Comparison of ENCODE assay signal across 13 cellular contexts in genomic region chr11:31449040-31449439, GRCh38.
DNase-seq lines count a peak whose midpoint lies in the region; ATAC-seq and TF ChIP-seq lines count a peak whose summit lies in the region.
"Had no signal": no experiment of that assay in that cellular context is flagged by ENCODE, and none has a peak within 500 bp of the region (broad histone marks: within the 10 kb centered on the region; RNA-seq: fewer than 3 reads in every experiment).

No MANE protein-coding gene starts in this region.

- dilution Hi-C loops in IMR-90 (cut with HindIII; ENCODE audit: low sequenced_read_pairs, unreplicated experiment) = no loop called here

- no peak overlapping the region for H3K27ac ChIP-seq in IMR-90 (ENCODE audit: insufficient read depth, low read length)

- H3K27me3 ChIP-seq in IMR-90 (ENCODE audit: control insufficient read depth, insufficient read depth, low read length) (no peaks in the 10 kb centered on the region), endocrine pancreas (ENCODE audit: control insufficient read depth, insufficient read depth, low read length) (no peaks in the 10 kb centered on the region)

- H3K9me3 ChIP-seq in IMR-90 (ENCODE audit: control insufficient read depth, insufficient read depth, low read length) (no peaks in the 10 kb centered on the region), endocrine pancreas (ENCODE audit: control insufficient read depth, low read length) (no peaks in the 10 kb centered on the region)
- H3K9me3 ChIP-seq: HAP-1 had no signal

- no peak overlapping the region for H2AK9ac ChIP-seq in IMR-90 (replicated peaks; ENCODE audit: low read depth, low read length, poor library complexity)

- no peak overlapping the region for H2BK120ac ChIP-seq in IMR-90 (ENCODE audit: low read depth, low read length)

- in situ Hi-C loops in IMR-90 (cut with MboI; ENCODE audit: low sequenced_read_pairs) = no loop called here

- H2AK5ac ChIP-seq in IMR-90 (ENCODE audit: low read depth, low read length) = no peak overlapping the region

- no peak overlapping the region for H2BK5ac ChIP-seq in IMR-90 (ENCODE audit: low read depth, low read length, poor library complexity, severe bottlenecking)

- H3K56ac ChIP-seq in IMR-90 (ENCODE audit: extremely low read depth, insufficient read depth, low read length) = no peak overlapping the region

- peak; percentile 53; the same call in 1 of the 2 replicates for ATAC-seq in IMR-90 (ENCODE audit: low read depth)
- ATAC-seq in GM19397 (IDR thresholded peaks at IDR 0.05; ENCODE audit: unreplicated experiment) = no peak
- ATAC-seq: GM12878 had no signal

- intact Hi-C loops in IMR-90 (cut with micrococcal nuclease) = no loop called here

- no peak overlapping the region for H3K4me2 ChIP-seq in IMR-90 (ENCODE audit: low read depth, low read length)

- no CpG with 5 or more reads among the region's 2 CpGs for WGBS in IMR-90 (ENCODE audit: extremely low coverage in 2 of 2, insufficient read length in 1 of 2), 2 experiments

- no peak for TF ChIP-seq CTCF in IMR-90 (conservative IDR thresholded peaks at IDR 0.05; ENCODE audit: low read depth, low read length)

- H4K20me1 ChIP-seq in IMR-90 (ENCODE audit: insufficient read depth, low read length) = no peaks in the 10 kb centered on the region

- no peak overlapping the region for H2AFZ ChIP-seq in IMR-90 (replicated peaks; ENCODE audit: low read length, poor library complexity)

- BruUV-seq in IMR-90 (replicated peaks; lab: Mats Ljungman, UMichigan) = no TSS peak

- no peak overlapping the region for H3K18ac ChIP-seq in IMR-90 (ENCODE audit: low read depth, low read length)

- H4K91ac ChIP-seq in IMR-90 (ENCODE audit: insufficient read depth, low read depth, low read length) = no peak overlapping the region

- H3K36me3 ChIP-seq in IMR-90 (ENCODE audit: control insufficient read depth, insufficient read depth, low read length) (no peaks in the 10 kb centered on the region), endocrine pancreas (ENCODE audit: control insufficient read depth, insufficient read depth, low read length) (no peaks in the 10 kb centered on the region)
- H3K36me3 ChIP-seq: HAP-1 had no signal

- CTCF ChIA-PET in IMR-90 (lab: Yijun Ruan, JAX) = interaction anchor here (0.7 kb wide), 1 partner anchor 51 kb away, joined by 3 read pairs; no protein-coding TSS in a partner anchor

- TF ChIP-seq POLR2A in IMR-90 (IDR thresholded peaks at IDR 0.05; ENCODE audit: low read depth, low read length) = no peak

- POLR2A ChIA-PET in IMR-90 (lab: Charles Lee; ENCODE audit: unreplicated experiment) = no interaction called here

- H4K8ac ChIP-seq in IMR-90 (ENCODE audit: low read depth in 2 of 2, low read length in 2 of 2) = no peak overlapping the region

- no peak overlapping the region for H4K5ac ChIP-seq in IMR-90 (ENCODE audit: low read depth, low read length)

- no peak for TF ChIP-seq RAD21 in IMR-90 (IDR thresholded peaks at IDR 0.05; ENCODE audit: low read length)

- H3K4me1 ChIP-seq in IMR-90 (ENCODE audit: control insufficient read depth, insufficient read depth, low read length) (no peaks in the 10 kb centered on the region; the same call in 1 of the 2 replicates), endocrine pancreas (ENCODE audit: control insufficient read depth, insufficient read depth, low read length) (peaks cover 16% of the 10 kb centered on the region)
- H3K4me1 ChIP-seq: HAP-1 had no signal

- no peak overlapping the region for H2BK20ac ChIP-seq in IMR-90 (ENCODE audit: low read depth, low read length)

- no peak overlapping the region for H2BK15ac ChIP-seq in IMR-90 (ENCODE audit: low read depth, low read length)

- no peak overlapping the region for H3K14ac ChIP-seq in IMR-90 (replicated peaks; ENCODE audit: low read depth, low read length)

- no peaks in the 10 kb centered on the region for H3K79me1 ChIP-seq in IMR-90 (ENCODE audit: low read depth in 1 of 2, low read length in 2 of 2)

- no peak overlapping the region for H3K23ac ChIP-seq in IMR-90 (ENCODE audit: low read depth, low read length)

- DNase-seq in NCI-H2171 treated with DMSO at 0.1 percent for 48 hours (lab: John Stamatoyannopoulos, UW) = peak; percentile 34
- DNase-seq in NCI-H2171 (lab: John Stamatoyannopoulos, UW) = no peak
- peak; percentile 1 for DNase-seq in IMR-90
- no peak for DNase-seq in NOMO-1 (lab: John Stamatoyannopoulos, UW; ENCODE audit: unreplicated experiment in 2 of 2)
- DNase-seq in stimulated activated CD8-positive, alpha-beta memory T cell treated with anti-CD3 and anti-CD28 coated beads, Interleukin-4, amount 100 ng/mL, for 48 hours = no peak
- DNase-seq: C1 segment of cervical spinal cord; CD4-positive, alpha-beta memory T cell; DMS79; GOT3 had no signal

- H3K4me3 ChIP-seq in IMR-90 (ENCODE audit: insufficient read depth, low read depth, low read length) = no peak overlapping the region
- peak overlapping the region; percentile 78 for H3K4me3 ChIP-seq in endocrine pancreas (ENCODE audit: control insufficient read depth, insufficient read depth, low read length)
- H3K4me3 ChIP-seq: GM12878, HAP-1 had no signal

- H3K9ac ChIP-seq in IMR-90 (ENCODE audit: low read depth, low read length) (no peak overlapping the region), endocrine pancreas (ENCODE audit: control insufficient read depth, insufficient read depth, low read length) (no peak overlapping the region)

- no peaks in the 10 kb centered on the region for H3K9me1 ChIP-seq in IMR-90 (ENCODE audit: insufficient read depth, low read length)

- H3K4ac ChIP-seq in IMR-90 (ENCODE audit: low read depth, low read length) = no peak overlapping the region

TF ChIP-seq in IMR-90, 13 proteins besides CTCF, POLR2A, EP300 and RAD21:
- TF ChIP-seq ELK1 (IDR thresholded peaks at IDR 0.05; ENCODE audit: borderline replicate concordance, low read depth, low read length) (no peak), MXI1 (IDR thresholded peaks at IDR 0.05; ENCODE audit: borderline replicate concordance, low read depth, low read length) (no peak), FOS (IDR thresholded peaks at IDR 0.05; ENCODE audit: low read depth, low read length) (no peak)

Comparison
In these comparisons a context has a peak if more than half of its experiments do, and no peak if none do; other contexts are left out.
1. DNase-seq: peak in NCI-H2171 treated with DMSO at 0.1 percent for 48 hours (single experiment) and IMR-90 (single experiment); none in NCI-H2171 (single experiment), NOMO-1 (0 of 2) and stimulated activated CD8-positive, alpha-beta memory T cell treated with anti-CD3 and anti-CD28 coated beads, Interleukin-4, amount 100 ng/mL, for 48 hours (single experiment).